Comparison of ENCODE assay signal across 1 cellular context in the genomic region with DNA sequence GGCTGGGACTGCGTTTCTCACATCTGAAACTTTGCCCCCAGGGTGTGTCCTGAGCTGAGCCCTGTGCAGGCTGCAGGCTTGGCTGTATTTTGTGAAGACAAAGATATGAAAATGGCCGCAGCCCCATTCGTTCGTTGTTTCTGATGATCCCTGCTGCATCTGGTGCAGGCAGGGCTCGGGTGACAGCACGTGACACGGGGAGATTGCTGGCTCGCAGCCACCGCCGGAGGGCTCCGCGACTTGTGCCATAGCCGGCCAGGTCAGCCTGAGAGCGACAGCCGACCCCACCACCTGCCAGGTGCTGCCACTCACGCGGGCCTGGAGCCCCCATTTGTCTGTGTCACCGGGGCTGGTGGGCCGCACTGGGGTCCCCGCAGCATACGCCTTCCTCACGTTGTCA.
TF ChIP-seq lines count a peak whose summit lies in the region.

No MANE protein-coding gene starts in this region.

TF ChIP-seq in GM23338, 12 proteins besides CTCF, POLR2A, EP300 and RAD21 (continued from another document):
- TF ChIP-seq, protein P1, sequence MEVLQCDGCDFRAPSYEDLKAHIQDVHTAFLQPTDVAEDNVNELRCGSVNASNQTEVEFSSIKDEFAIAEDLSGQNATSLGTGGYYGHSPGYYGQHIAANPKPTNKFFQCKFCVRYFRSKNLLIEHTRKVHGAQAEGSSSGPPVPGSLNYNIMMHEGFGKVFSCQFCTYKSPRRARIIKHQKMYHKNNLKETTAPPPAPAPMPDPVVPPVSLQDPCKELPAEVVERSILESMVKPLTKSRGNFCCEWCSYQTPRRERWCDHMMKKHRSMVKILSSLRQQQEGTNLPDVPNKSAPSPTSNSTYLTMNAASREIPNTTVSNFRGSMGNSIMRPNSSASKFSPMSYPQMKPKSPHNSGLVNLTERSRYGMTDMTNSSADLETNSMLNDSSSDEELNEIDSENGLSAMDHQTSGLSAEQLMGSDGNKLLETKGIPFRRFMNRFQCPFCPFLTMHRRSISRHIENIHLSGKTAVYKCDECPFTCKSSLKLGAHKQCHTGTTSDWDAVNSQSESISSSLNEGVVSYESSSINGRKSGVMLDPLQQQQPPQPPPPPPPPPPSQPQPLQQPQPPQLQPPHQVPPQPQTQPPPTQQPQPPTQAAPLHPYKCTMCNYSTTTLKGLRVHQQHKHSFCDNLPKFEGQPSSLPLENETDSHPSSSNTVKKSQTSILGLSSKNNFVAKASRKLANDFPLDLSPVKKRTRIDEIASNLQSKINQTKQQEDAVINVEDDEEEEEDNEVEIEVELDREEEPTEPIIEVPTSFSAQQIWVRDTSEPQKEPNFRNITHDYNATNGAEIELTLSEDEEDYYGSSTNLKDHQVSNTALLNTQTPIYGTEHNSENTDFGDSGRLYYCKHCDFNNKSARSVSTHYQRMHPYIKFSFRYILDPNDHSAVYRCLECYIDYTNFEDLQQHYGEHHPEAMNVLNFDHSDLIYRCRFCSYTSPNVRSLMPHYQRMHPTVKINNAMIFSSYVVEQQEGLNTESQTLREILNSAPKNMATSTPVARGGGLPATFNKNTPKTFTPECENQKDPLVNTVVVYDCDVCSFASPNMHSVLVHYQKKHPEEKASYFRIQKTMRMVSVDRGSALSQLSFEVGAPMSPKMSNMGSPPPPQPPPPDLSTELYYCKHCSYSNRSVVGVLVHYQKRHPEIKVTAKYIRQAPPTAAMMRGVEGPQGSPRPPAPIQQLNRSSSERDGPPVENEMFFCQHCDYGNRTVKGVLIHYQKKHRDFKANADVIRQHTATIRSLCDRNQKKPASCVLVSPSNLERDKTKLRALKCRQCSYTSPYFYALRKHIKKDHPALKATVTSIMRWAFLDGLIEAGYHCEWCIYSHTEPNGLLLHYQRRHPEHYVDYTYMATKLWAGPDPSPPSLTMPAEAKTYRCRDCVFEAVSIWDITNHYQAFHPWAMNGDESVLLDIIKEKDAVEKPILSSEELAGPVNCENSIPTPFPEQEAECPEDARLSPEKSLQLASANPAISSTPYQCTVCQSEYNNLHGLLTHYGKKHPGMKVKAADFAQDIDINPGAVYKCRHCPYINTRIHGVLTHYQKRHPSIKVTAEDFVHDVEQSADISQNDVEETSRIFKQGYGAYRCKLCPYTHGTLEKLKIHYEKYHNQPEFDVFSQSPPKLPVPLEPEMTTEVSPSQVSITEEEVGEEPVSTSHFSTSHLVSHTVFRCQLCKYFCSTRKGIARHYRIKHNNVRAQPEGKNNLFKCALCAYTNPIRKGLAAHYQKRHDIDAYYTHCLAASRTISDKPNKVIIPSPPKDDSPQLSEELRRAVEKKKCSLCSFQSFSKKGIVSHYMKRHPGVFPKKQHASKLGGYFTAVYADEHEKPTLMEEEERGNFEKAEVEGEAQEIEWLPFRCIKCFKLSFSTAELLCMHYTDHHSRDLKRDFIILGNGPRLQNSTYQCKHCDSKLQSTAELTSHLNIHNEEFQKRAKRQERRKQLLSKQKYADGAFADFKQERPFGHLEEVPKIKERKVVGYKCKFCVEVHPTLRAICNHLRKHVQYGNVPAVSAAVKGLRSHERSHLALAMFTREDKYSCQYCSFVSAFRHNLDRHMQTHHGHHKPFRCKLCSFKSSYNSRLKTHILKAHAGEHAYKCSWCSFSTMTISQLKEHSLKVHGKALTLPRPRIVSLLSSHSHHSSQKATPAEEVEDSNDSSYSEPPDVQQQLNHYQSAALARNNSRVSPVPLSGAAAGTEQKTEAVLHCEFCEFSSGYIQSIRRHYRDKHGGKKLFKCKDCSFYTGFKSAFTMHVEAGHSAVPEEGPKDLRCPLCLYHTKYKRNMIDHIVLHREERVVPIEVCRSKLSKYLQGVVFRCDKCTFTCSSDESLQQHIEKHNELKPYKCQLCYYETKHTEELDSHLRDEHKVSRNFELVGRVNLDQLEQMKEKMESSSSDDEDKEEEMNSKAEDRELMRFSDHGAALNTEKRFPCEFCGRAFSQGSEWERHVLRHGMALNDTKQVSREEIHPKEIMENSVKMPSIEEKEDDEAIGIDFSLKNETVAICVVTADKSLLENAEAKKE (CRISPR knock-in tag; IDR thresholded peaks at IDR 0.05), result no peak
- TF ChIP-seq CREB1 (CRISPR knock-in tag; IDR thresholded peaks at IDR 0.05; ENCODE audit: low read depth) (no peak), ZNF331 (CRISPR knock-in tag; IDR thresholded peaks at IDR 0.05; ENCODE audit: low read depth) (no peak), JUNB (IDR thresholded peaks at IDR 0.05; ENCODE audit: unreplicated experiment) (no peak)
- TF ChIP-seq, protein P2, sequence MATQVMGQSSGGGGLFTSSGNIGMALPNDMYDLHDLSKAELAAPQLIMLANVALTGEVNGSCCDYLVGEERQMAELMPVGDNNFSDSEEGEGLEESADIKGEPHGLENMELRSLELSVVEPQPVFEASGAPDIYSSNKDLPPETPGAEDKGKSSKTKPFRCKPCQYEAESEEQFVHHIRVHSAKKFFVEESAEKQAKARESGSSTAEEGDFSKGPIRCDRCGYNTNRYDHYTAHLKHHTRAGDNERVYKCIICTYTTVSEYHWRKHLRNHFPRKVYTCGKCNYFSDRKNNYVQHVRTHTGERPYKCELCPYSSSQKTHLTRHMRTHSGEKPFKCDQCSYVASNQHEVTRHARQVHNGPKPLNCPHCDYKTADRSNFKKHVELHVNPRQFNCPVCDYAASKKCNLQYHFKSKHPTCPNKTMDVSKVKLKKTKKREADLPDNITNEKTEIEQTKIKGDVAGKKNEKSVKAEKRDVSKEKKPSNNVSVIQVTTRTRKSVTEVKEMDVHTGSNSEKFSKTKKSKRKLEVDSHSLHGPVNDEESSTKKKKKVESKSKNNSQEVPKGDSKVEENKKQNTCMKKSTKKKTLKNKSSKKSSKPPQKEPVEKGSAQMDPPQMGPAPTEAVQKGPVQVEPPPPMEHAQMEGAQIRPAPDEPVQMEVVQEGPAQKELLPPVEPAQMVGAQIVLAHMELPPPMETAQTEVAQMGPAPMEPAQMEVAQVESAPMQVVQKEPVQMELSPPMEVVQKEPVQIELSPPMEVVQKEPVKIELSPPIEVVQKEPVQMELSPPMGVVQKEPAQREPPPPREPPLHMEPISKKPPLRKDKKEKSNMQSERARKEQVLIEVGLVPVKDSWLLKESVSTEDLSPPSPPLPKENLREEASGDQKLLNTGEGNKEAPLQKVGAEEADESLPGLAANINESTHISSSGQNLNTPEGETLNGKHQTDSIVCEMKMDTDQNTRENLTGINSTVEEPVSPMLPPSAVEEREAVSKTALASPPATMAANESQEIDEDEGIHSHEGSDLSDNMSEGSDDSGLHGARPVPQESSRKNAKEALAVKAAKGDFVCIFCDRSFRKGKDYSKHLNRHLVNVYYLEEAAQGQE (IDR thresholded peaks at IDR 0.05; ENCODE audit: unreplicated experiment), result no peak
